8 cellular contexts compared by ENCODE assay signal in the genomic region with DNA sequence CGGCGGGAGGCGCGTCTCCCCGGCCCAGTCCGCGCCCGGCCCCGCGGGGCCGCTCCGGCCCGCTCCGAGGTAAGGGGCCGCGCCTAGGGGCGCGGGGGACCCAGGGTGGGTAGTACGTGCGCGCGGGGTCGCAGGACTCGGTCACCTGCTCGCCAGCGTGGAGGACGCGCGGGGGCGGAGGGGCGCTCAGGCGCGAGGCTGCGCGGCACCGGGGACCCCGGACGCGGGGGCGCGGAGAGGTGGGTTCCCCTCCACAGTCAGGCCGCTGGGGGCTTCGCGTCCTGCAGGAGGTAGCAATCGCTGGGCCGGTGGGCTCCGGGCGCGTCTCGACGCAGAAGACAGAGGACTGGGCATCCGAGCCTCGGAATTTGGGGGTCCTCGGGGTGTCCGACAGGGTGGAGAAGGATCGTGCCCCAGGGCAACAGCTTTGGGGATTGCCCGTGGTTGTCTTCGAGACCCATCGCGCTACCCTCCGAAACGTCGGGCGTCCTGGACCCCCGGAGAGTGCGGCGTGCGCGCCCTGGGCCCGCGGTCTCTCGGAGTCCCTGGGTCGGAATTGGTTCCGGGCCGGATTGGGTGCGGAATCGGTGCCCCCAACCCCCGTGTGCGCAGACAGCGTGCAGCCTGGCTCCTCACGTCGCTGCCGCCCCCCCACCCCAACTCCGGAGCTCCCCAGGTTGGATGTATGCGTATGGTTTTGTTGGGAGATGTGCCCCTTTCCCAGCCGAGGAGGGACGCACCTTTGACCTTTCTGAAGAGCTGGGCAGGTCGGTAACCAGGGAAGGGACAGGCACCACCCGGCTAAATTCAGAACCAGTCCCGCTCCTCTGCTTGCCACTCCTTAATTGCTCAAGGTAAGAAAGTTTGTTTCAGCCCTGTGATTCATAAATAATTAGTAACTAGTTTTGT. TPM values are rescaled to one million over a fixed set of nuclear protein-coding genes. Genes with fewer than 3 reads are reported as not detected.
DNase-seq lines count a peak whose midpoint lies in the region; ATAC-seq and TF ChIP-seq lines count a peak whose summit lies in the region.

No MANE protein-coding gene starts in this region.

- no peaks in the 10 kb centered on the region for H3K36me3 ChIP-seq in HEK293 (ENCODE audit: control insufficient read depth in 2 of 2, insufficient read depth in 1 of 2, low read length in 2 of 2)
- H3K36me3 ChIP-seq in hepatocyte (replicated peaks; ENCODE audit: insufficient read depth, low read depth) = no peaks in the 10 kb centered on the region
- no peaks in the 10 kb centered on the region for H3K36me3 ChIP-seq in skeletal muscle tissue (ENCODE audit: control insufficient read depth in 3 of 3, insufficient read depth in 3 of 3, low read length in 3 of 3)

- CTCF ChIA-PET in HEK293 (lab: Yijun Ruan, JAX) = interaction anchor here (1.9 kb wide), 1 partner anchor 90 kb away, joined by 5 read pairs; no protein-coding TSS in a partner anchor

- peak overlapping the region; percentile 81 to 90 (median 84) for H3K9ac ChIP-seq in skeletal muscle tissue (ENCODE audit: low read depth in 1 of 3, low read length in 3 of 3)

- POLR2A ChIA-PET in HEK293 (lab: Yijun Ruan, JAX) = interaction anchor here (1.3 kb wide), 1 partner anchor 82 kb away, joined by 3 read pairs; no protein-coding TSS in a partner anchor

- H3K27ac ChIP-seq in HEK293 (ENCODE audit: extremely low read depth, low read depth, low read length) = peak overlapping the region; percentile 75; the same call in 1 of the 2 replicates
- peak overlapping the region; percentile 67 for H3K27ac ChIP-seq in hepatocyte
- H3K27ac ChIP-seq in skeletal muscle tissue (ENCODE audit: low read depth, low read length) = peak overlapping the region; percentile 56

- DNase-seq in activated naive CD4-positive, alpha-beta T cell treated with anti-CD3 and anti-CD28 coated beads, Interleukin-2, amount 50 U/mL, for 16 hours = peak; percentile 39
- DNase-seq in hepatocyte (ENCODE audit: low spot score) (peak; percentile 27), DMS153 (lab: John Stamatoyannopoulos, UW) (no peak), NCI-H187 treated with DMSO at 0.1 percent for 48 hours (lab: John Stamatoyannopoulos, UW) (no peak)

- H4K20me1 ChIP-seq in hepatocyte (ENCODE audit: insufficient read depth, poor library complexity, severe bottlenecking) = no peaks in the 10 kb centered on the region

- peaks cover 4% of the 10 kb centered on the region for H3K27me3 ChIP-seq in hepatocyte
- no peaks in the 10 kb centered on the region for H3K27me3 ChIP-seq in skeletal muscle tissue (ENCODE audit: control insufficient read depth in 3 of 3, insufficient read depth in 3 of 3, low read length in 3 of 3)

- WGBS in hepatocyte (ENCODE audit: low lambda C conversion rate, missing lambda C conversion rate) = 2% methylated on average over 43 of the region's 90 CpGs

- peak overlapping the region; percentile 98 for H3K4me2 ChIP-seq in hepatocyte

- H3K9me2 ChIP-seq in hepatocyte (replicated peaks; ENCODE audit: insufficient read depth) = no peaks in the 10 kb centered on the region

- H3K79me2 ChIP-seq in hepatocyte = peaks cover 31% of the 10 kb centered on the region

- H3K9me3 ChIP-seq in HEK293 (ENCODE audit: control insufficient read depth, insufficient read depth, low read depth, low read length) (no peaks in the 10 kb centered on the region), hepatocyte (ENCODE audit: low read depth) (no peaks in the 10 kb centered on the region), skeletal muscle tissue (ENCODE audit: control insufficient read depth in 3 of 3, low read length in 3 of 3) (no peaks in the 10 kb centered on the region)

- TF ChIP-seq CTCF in HEK293 (tag by site-specific recombination; IDR thresholded peaks at IDR 0.05) (no peak), hepatocyte (IDR thresholded peaks at IDR 0.05; ENCODE audit: poor library complexity) (no peak)

- H3K4me3 ChIP-seq in HEK293 (ENCODE audit: low read depth, low read length) = peak overlapping the region; percentile 52
- H3K4me3 ChIP-seq in hepatocyte = peak overlapping the region; percentile 82
- H3K4me3 ChIP-seq in skeletal muscle tissue (ENCODE audit: low read length in 3 of 3) = peak overlapping the region; percentile 71 to 82 (median 75)

- H3K4me1 ChIP-seq in HEK293 (ENCODE audit: control insufficient read depth, insufficient read depth, low read length) (peaks cover 4% of the 10 kb centered on the region; the same call in 1 of the 2 replicates), hepatocyte (ENCODE audit: insufficient read depth) (no peaks in the 10 kb centered on the region), skeletal muscle tissue (ENCODE audit: control insufficient read depth in 3 of 3, insufficient read depth in 3 of 3, low read length in 3 of 3) (peaks cover 25 to 36% (median 26%) of the 10 kb centered on the region in 3 donors)

- peak overlapping the region; percentile 66 for H2AFZ ChIP-seq in hepatocyte

- ATAC-seq in HG02840 (IDR thresholded peaks at IDR 0.05; ENCODE audit: low FRiP score, unreplicated experiment) (no peak), HG03354 (IDR thresholded peaks at IDR 0.05; ENCODE audit: poor library complexity, severe bottlenecking, unreplicated experiment) (no peak)

TF ChIP-seq in HEK293, 187 proteins besides CTCF, POLR2A, EP300 and RAD21 (continues in another document):
- TF ChIP-seq ZBTB7A (tag by site-specific recombination; IDR thresholded peaks at IDR 0.05; ENCODE audit: low read depth) = no peak
- no peak for TF ChIP-seq ZNF302 (tag by site-specific recombination; IDR thresholded peaks at IDR 0.05; ENCODE audit: low read depth)
- TF ChIP-seq SALL2 (tag by site-specific recombination; IDR thresholded peaks at IDR 0.05; ENCODE audit: borderline replicate concordance) = no peak
- no peak for TF ChIP-seq ZNF777 (tag by site-specific recombination; IDR thresholded peaks at IDR 0.05; ENCODE audit: borderline replicate concordance)
- 0 out of 2 replicates have a peak, but pooled peaks have one; percentile 9 for TF ChIP-seq GLIS2 (tag by site-specific recombination; IDR thresholded peaks at IDR 0.05)
- TF ChIP-seq ZNF184 (tag by site-specific recombination; IDR thresholded peaks at IDR 0.05) = no peak
- TF ChIP-seq, protein P1, sequence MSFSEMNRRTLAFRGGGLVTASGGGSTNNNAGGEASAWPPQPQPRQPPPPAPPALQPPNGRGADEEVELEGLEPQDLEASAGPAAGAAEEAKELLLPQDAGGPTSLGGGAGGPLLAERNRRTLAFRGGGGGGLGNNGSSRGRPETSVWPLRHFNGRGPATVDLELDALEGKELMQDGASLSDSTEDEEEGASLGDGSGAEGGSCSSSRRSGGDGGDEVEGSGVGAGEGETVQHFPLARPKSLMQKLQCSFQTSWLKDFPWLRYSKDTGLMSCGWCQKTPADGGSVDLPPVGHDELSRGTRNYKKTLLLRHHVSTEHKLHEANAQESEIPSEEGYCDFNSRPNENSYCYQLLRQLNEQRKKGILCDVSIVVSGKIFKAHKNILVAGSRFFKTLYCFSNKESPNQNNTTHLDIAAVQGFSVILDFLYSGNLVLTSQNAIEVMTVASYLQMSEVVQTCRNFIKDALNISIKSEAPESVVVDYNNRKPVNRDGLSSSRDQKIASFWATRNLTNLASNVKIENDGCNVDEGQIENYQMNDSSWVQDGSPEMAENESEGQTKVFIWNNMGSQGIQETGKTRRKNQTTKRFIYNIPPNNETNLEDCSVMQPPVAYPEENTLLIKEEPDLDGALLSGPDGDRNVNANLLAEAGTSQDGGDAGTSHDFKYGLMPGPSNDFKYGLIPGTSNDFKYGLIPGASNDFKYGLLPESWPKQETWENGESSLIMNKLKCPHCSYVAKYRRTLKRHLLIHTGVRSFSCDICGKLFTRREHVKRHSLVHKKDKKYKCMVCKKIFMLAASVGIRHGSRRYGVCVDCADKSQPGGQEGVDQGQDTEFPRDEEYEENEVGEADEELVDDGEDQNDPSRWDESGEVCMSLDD (tag by site-specific recombination; IDR thresholded peaks at IDR 0.05) = 0 out of 2 replicates have a peak, but pooled peaks have one; percentile 32
- TF ChIP-seq ZBTB8A (tag by site-specific recombination; IDR thresholded peaks at IDR 0.05) = no peak
- TF ChIP-seq YY2 (tag by site-specific recombination; IDR thresholded peaks at IDR 0.05) = no peak
- TF ChIP-seq, protein P2, sequence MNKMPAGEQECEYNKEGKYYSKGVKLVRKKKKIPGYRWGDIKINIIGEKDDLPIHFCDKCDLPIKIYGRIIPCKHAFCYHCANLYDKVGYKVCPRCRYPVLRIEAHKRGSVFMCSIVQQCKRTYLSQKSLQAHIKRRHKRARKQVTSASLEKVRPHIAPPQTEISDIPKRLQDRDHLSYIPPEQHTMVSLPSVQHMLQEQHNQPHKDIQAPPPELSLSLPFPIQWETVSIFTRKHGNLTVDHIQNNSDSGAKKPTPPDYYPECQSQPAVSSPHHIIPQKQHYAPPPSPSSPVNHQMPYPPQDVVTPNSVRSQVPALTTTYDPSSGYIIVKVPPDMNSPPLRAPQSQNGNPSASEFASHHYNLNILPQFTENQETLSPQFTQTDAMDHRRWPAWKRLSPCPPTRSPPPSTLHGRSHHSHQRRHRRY (tag by site-specific recombination; IDR thresholded peaks at IDR 0.05) = no peak
- no peak for TF ChIP-seq ZNF335 (tag by site-specific recombination; conservative IDR thresholded peaks at IDR 0.05)
- TF ChIP-seq ZNF133 (tag by site-specific recombination; IDR thresholded peaks at IDR 0.05) = no peak
- no peak for TF ChIP-seq ZNF747 (tag by site-specific recombination; IDR thresholded peaks at IDR 0.05)
- TF ChIP-seq, protein P3, sequence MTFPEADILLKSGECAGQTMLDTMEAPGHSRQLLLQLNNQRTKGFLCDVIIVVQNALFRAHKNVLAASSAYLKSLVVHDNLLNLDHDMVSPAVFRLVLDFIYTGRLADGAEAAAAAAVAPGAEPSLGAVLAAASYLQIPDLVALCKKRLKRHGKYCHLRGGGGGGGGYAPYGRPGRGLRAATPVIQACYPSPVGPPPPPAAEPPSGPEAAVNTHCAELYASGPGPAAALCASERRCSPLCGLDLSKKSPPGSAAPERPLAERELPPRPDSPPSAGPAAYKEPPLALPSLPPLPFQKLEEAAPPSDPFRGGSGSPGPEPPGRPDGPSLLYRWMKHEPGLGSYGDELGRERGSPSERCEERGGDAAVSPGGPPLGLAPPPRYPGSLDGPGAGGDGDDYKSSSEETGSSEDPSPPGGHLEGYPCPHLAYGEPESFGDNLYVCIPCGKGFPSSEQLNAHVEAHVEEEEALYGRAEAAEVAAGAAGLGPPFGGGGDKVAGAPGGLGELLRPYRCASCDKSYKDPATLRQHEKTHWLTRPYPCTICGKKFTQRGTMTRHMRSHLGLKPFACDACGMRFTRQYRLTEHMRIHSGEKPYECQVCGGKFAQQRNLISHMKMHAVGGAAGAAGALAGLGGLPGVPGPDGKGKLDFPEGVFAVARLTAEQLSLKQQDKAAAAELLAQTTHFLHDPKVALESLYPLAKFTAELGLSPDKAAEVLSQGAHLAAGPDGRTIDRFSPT (tag by site-specific recombination; IDR thresholded peaks at IDR 0.05) = no peak

RNA-seq across cellular contexts. Expression of a gene that starts 0.7 kb away (rescaled TPM):
- 7.7 and 8.3 TPM in 2 replicates for total RNA-seq in hepatocyte
- 14.7 and 16.8 TPM in 2 replicates for polyA plus RNA-seq in hepatocyte
- total RNA-seq in skeletal muscle tissue = 7.8 TPM

Comparison
In these comparisons a context has a peak if more than half of its experiments do, and no peak if none do; other contexts are left out.
1. DNase-seq: peak in activated naive CD4-positive, alpha-beta T cell treated with anti-CD3 and anti-CD28 coated beads, Interleukin-2, amount 50 U/mL, for 16 hours (single experiment) and hepatocyte (single experiment); none in DMS153 (single experiment) and NCI-H187 treated with DMSO at 0.1 percent for 48 hours (single experiment).
2. Peak in every context shown above with its lines, with median percentiles within 50 percentile points of each other: H3K27ac ChIP-seq and H3K4me3 ChIP-seq.